In genomic region chr21:44874497-44875331, GRCh38 we compare ENCODE assay signal across 8 cellular contexts. TPM values are rescaled to one million over a fixed set of nuclear protein-coding genes. Genes with fewer than 3 reads are reported as not detected.
A peak's percentile ranks its signal among the peaks of the same experiment; 100 is the strongest.
DNase-seq lines count a peak whose midpoint lies in the region; TF ChIP-seq lines count a peak whose summit lies in the region.

No MANE protein-coding gene starts in this region.

- peak overlapping the region; percentile 92 for H3K4me3 ChIP-seq in osteoblast (ENCODE audit: insufficient read depth, low read length)

- H2AFZ ChIP-seq in osteoblast (ENCODE audit: low read length), result peak overlapping the region; percentile 80

- peaks cover 41% of the 10 kb centered on the region for H3K4me1 Mint-ChIP-seq in activated T-helper 2 cell treated with anti-CD3 and anti-CD28 coated beads, Interferon-gamma antibody, Interleukin-2, Interleukin-4, amounts not matched to agents 10 μg/mL and 5 μg/mL and 100 μg/mL, durations not matched to agents 14 hours and 24 hours and 36 hours (ENCODE audit: low read depth)
- H3K4me1 Mint-ChIP-seq in glutamatergic neuron (ENCODE audit: low read depth, unreplicated experiment), result peaks cover 22% of the 10 kb centered on the region

- peak overlapping the region; percentile 89 for H3K27ac Mint-ChIP-seq in activated T-helper 2 cell treated with anti-CD3 and anti-CD28 coated beads, Interferon-gamma antibody, Interleukin-2, Interleukin-4, amounts not matched to agents 10 μg/mL and 5 μg/mL and 100 μg/mL, durations not matched to agents 14 hours and 24 hours and 36 hours
- H3K27ac Mint-ChIP-seq in glutamatergic neuron (ENCODE audit: unreplicated experiment), result peak overlapping the region; percentile 20

- H3K9me3 Mint-ChIP-seq in activated T-helper 2 cell treated with anti-CD3 and anti-CD28 coated beads, Interferon-gamma antibody, Interleukin-2, Interleukin-4, amounts not matched to agents 10 μg/mL and 5 μg/mL and 100 μg/mL, durations not matched to agents 14 hours and 24 hours and 36 hours, result no peaks in the 10 kb centered on the region
- H3K9me3 Mint-ChIP-seq in glutamatergic neuron (ENCODE audit: unreplicated experiment), result peaks cover 6% of the 10 kb centered on the region

- TF ChIP-seq CTCF in glutamatergic neuron (IDR thresholded peaks at IDR 0.05; ENCODE audit: partially characterized antibody, unreplicated experiment) (no peak), osteoblast (IDR thresholded peaks at IDR 0.05; ENCODE audit: extremely low read depth, low read depth, low read length) (no peak)

- peak overlapping the region; percentile 90 for H3K4me2 ChIP-seq in osteoblast (ENCODE audit: insufficient read depth, low read length)

- intact Hi-C loops in activated T-helper 2 cell treated with anti-CD3 and anti-CD28 coated beads, Interferon-gamma antibody, Interleukin-2, Interleukin-4, amounts not matched to agents 10 μg/mL and 5 μg/mL and 100 μg/mL, durations not matched to agents 14 hours and 24 hours and 36 hours (cut with micrococcal nuclease), result loop anchor here (1.0 to 5.0 kb wide), 4 partner anchors 52 to 203 kb away; partner anchors contain the start of gene UBE2G2

- peaks cover 2% of the 10 kb centered on the region for H3K36me3 Mint-ChIP-seq in activated T-helper 2 cell treated with anti-CD3 and anti-CD28 coated beads, Interferon-gamma antibody, Interleukin-2, Interleukin-4, amounts not matched to agents 10 μg/mL and 5 μg/mL and 100 μg/mL, durations not matched to agents 14 hours and 24 hours and 36 hours (ENCODE audit: low read depth)
- H3K36me3 Mint-ChIP-seq in glutamatergic neuron (ENCODE audit: unreplicated experiment), result no peaks in the 10 kb centered on the region

- no peaks in the 10 kb centered on the region for H3K36me3 ChIP-seq in osteoblast (ENCODE audit: insufficient read depth, low read length)

- peak overlapping the region; percentile 69 for H3K27ac ChIP-seq in osteoblast (ENCODE audit: low read depth, low read length)

- H3K27me3 ChIP-seq in osteoblast (ENCODE audit: insufficient read depth, low read length), result no peaks in the 10 kb centered on the region

- H3K4me3 Mint-ChIP-seq in activated T-helper 2 cell treated with anti-CD3 and anti-CD28 coated beads, Interferon-gamma antibody, Interleukin-2, Interleukin-4, amounts not matched to agents 10 μg/mL and 5 μg/mL and 100 μg/mL, durations not matched to agents 14 hours and 24 hours and 36 hours (ENCODE audit: low read depth), result peak overlapping the region; percentile 85
- H3K4me3 Mint-ChIP-seq in glutamatergic neuron (ENCODE audit: unreplicated experiment), result peak overlapping the region; percentile 83

- H4K20me1 ChIP-seq in osteoblast (ENCODE audit: insufficient read depth, low read length), result peaks cover 26% of the 10 kb centered on the region

- H3K27me3 Mint-ChIP-seq in activated T-helper 2 cell treated with anti-CD3 and anti-CD28 coated beads, Interferon-gamma antibody, Interleukin-2, Interleukin-4, amounts not matched to agents 10 μg/mL and 5 μg/mL and 100 μg/mL, durations not matched to agents 14 hours and 24 hours and 36 hours (ENCODE audit: low read depth), result no peaks in the 10 kb centered on the region
- peaks cover 6% of the 10 kb centered on the region for H3K27me3 Mint-ChIP-seq in glutamatergic neuron (ENCODE audit: unreplicated experiment)

- H3K4me1 ChIP-seq in osteoblast (ENCODE audit: insufficient read depth, low read length), result peaks cover 43% of the 10 kb centered on the region

- peaks cover 31% of the 10 kb centered on the region for H3K79me2 ChIP-seq in osteoblast (ENCODE audit: insufficient read depth, low read length)

- H3K9me3 ChIP-seq in osteoblast (ENCODE audit: low read depth, low read length), result no peaks in the 10 kb centered on the region

- peak; percentile 43 for DNase-seq in NCI-H2227 (lab: John Stamatoyannopoulos, UW; ENCODE audit: unreplicated experiment)
- DNase-seq in NCI-H2227 treated with DMSO at 0.1 percent for 48 hours (lab: John Stamatoyannopoulos, UW), result no peak
- peak; percentile 46 for DNase-seq in M059J (ENCODE audit: low read depth)
- DNase-seq in activated T-helper 2 cell treated with anti-CD3 and anti-CD28 coated beads, Interferon-gamma antibody, Interleukin-2, Interleukin-4, amounts not matched to agents 10 μg/mL and 5 μg/mL and 100 μg/mL, durations not matched to agents 14 hours and 24 hours and 36 hours (ENCODE audit: low spot score), result peak; percentile 43
- peak; percentile 33 for DNase-seq in glutamatergic neuron
- peak; percentile 76 for DNase-seq in osteoblast (ENCODE audit: insufficient read length, low spot score, missing footprints)
- no peak for DNase-seq in GM19240 (ENCODE audit: insufficient read length, low spot score)
- no peak for DNase-seq in NCI-H1436 treated with DMSO at 0.1 percent for 48 hours (lab: John Stamatoyannopoulos, UW)

RNA-seq across cellular contexts. Expression of gene PTTG1IP, which starts 1.2 kb away (rescaled TPM):
- total RNA-seq in M059J (2014; rRNA removed; shearing (Covaris generic)), result 470 and 558 TPM in 2 replicates
- 48.1 and 48.3 TPM in 2 replicates for total RNA-seq in activated T-helper 2 cell treated with anti-CD3 and anti-CD28 coated beads, Interferon-gamma antibody, Interleukin-2, Interleukin-4, amounts not matched to agents 10 μg/mL and 5 μg/mL and 100 μg/mL, durations not matched to agents 14 hours and 24 hours and 36 hours
- total RNA-seq in glutamatergic neuron (ENCODE audit: unreplicated experiment), result 249 TPM
- total RNA-seq in osteoblast, result 413 and 480 TPM in 2 replicates

RNA-seq across cellular contexts. Expression of gene ITGB2, which starts 46.0 kb away (rescaled TPM):
- 0.10 TPM in 1 of 2 replicates, not detected in the other for total RNA-seq in M059J (2014; rRNA removed; shearing (Covaris generic))
- total RNA-seq in activated T-helper 2 cell treated with anti-CD3 and anti-CD28 coated beads, Interferon-gamma antibody, Interleukin-2, Interleukin-4, amounts not matched to agents 10 μg/mL and 5 μg/mL and 100 μg/mL, durations not matched to agents 14 hours and 24 hours and 36 hours, result 210 and 212 TPM in 2 replicates
- total RNA-seq in glutamatergic neuron (ENCODE audit: unreplicated experiment) (0.91 TPM), osteoblast (13.3 and 15.2 TPM in 2 replicates)

RNA-seq across cellular contexts. Expression of gene SUMO3, which starts 56.9 kb away (rescaled TPM):
- 198 and 200 TPM in 2 replicates for total RNA-seq in M059J (2014; rRNA removed; shearing (Covaris generic))
- 86.1 and 87.0 TPM in 2 replicates for total RNA-seq in activated T-helper 2 cell treated with anti-CD3 and anti-CD28 coated beads, Interferon-gamma antibody, Interleukin-2, Interleukin-4, amounts not matched to agents 10 μg/mL and 5 μg/mL and 100 μg/mL, durations not matched to agents 14 hours and 24 hours and 36 hours
- total RNA-seq in glutamatergic neuron (ENCODE audit: unreplicated experiment) (63.5 TPM), osteoblast (80.7 and 82.8 TPM in 2 replicates)

Comparison
In these comparisons a context has a peak if more than half of its experiments do, and no peak if none do; other contexts are left out.
1. DNase-seq: peak in NCI-H2227 (single experiment), M059J (single experiment), activated T-helper 2 cell treated with anti-CD3 and anti-CD28 coated beads, Interferon-gamma antibody, Interleukin-2, Interleukin-4, amounts not matched to agents 10 μg/mL and 5 μg/mL and 100 μg/mL, durations not matched to agents 14 hours and 24 hours and 36 hours (single experiment), glutamatergic neuron (single experiment) and osteoblast (single experiment); none in NCI-H2227 treated with DMSO at 0.1 percent for 48 hours (single experiment), GM19240 (single experiment) and NCI-H1436 treated with DMSO at 0.1 percent for 48 hours (single experiment).
2. RNA of gene ITGB2, which starts 46.0 kb away (total RNA-seq): 210 to 212 TPM in activated T-helper 2 cell treated with anti-CD3 and anti-CD28 coated beads, Interferon-gamma antibody, Interleukin-2, Interleukin-4, amounts not matched to agents 10 μg/mL and 5 μg/mL and 100 μg/mL, durations not matched to agents 14 hours and 24 hours and 36 hours; 13.3 to 15.2 TPM in osteoblast, 0.91 TPM in glutamatergic neuron (single experiment) and 0.10 TPM in M059J; every median in the first group is over 10 times any median in the second.